In genomic region chr19:16605552-16605951, GRCh38 we compare ENCODE assay signal across 10 cellular contexts. TPM values are rescaled to one million over a fixed set of nuclear protein-coding genes. Genes with fewer than 3 reads are reported as not detected.
DNase-seq lines count a peak whose midpoint lies in the region; ATAC-seq, FAIRE-seq and TF ChIP-seq lines count a peak whose summit lies in the region.
"Had no signal": no experiment of that assay in that cellular context is flagged by ENCODE, and none has a peak within 500 bp of the region (broad histone marks: within the 10 kb centered on the region; RNA-seq: fewer than 3 reads in every experiment).

No MANE protein-coding gene starts in this region.

- H2BK15ac ChIP-seq in neuronal stem cell (ENCODE audit: low read length) = no peak overlapping the region

- H3K9me3 ChIP-seq in GM12878 (replicated peaks; ENCODE audit: control insufficient read depth, insufficient read depth, low read length) = no peaks in the 10 kb centered on the region
- H3K9me3 ChIP-seq in neuronal stem cell (replicated peaks in 1 of 2; ENCODE audit: control insufficient read depth in 2 of 2, insufficient read depth in 1 of 2, low read depth in 1 of 2, low read length in 2 of 2) = no peaks in the 10 kb centered on the region

- no peak overlapping the region for H2BK120ac ChIP-seq in neuronal stem cell (ENCODE audit: low read depth, low read length)

- H3K36me3 ChIP-seq in KMS-11 (ENCODE audit: insufficient read depth) (no peaks in the 10 kb centered on the region), GM12878 (ENCODE audit: control insufficient read depth in 2 of 2, insufficient read depth in 2 of 2, low read length in 1 of 2) (peaks cover 0 to 21% of the 10 kb centered on the region in 2 experiments; a peak in 3 of 4 replicates), neuronal stem cell (replicated peaks in 1 of 2; ENCODE audit: control insufficient read depth in 2 of 2, insufficient read depth in 2 of 2, low read length in 2 of 2) (peaks cover 0 to 1% of the 10 kb centered on the region in 2 donors)

- ATAC-seq in GM12878 = peak; percentile 66
- no peak for ATAC-seq in GM19463 (IDR thresholded peaks at IDR 0.05; ENCODE audit: unreplicated experiment)
- ATAC-seq in GM18870 (IDR thresholded peaks at IDR 0.05; ENCODE audit: unreplicated experiment) = no peak
- no peak for ATAC-seq in GM18858 (IDR thresholded peaks at IDR 0.05; ENCODE audit: unreplicated experiment)
- ATAC-seq: T-cell had no signal

- POLR2A ChIA-PET in GM12878 (lab: Charles Lee) = interaction anchor here (1.1 to 2.7 kb wide), 4 partner anchors 11 to 21 kb away, joined by 3 to 11 read pairs (median 6); no protein-coding TSS in a partner anchor

- H2BK5ac ChIP-seq in neuronal stem cell (ENCODE audit: low read length) = no peak overlapping the region

- H2BK12ac ChIP-seq in neuronal stem cell (ENCODE audit: low read length) = no peak overlapping the region

- no peak for TF ChIP-seq RAD21 in GM12878 (IDR thresholded peaks at IDR 0.05; ENCODE audit: insufficient read depth, low read depth, low read length)

- peak overlapping the region; percentile 64 for H3K14ac ChIP-seq in neuronal stem cell (ENCODE audit: low read length)

- peaks cover 99% of the 10 kb centered on the region for H3K79me2 ChIP-seq in KMS-11 (ENCODE audit: insufficient read depth, low read depth)
- peaks cover 93% of the 10 kb centered on the region for H3K79me2 ChIP-seq in GM12878 (ENCODE audit: control insufficient read depth, insufficient read depth, low read length)

- H3K4ac ChIP-seq in neuronal stem cell (ENCODE audit: low read length) = no peak overlapping the region

- SMC1A ChIA-PET in GM12878 (lab: Charles Lee; ENCODE audit: uncharacterized antibody, unreplicated experiment) = interaction anchor here (0.9 to 3.3 kb wide), 6 partner anchors 12 to 20 kb away, joined by 3 to 10 read pairs (median 7); no protein-coding TSS in a partner anchor

- H3K4me2 ChIP-seq in KMS-11 (peak overlapping the region; percentile 39; the same call in 1 of the 2 replicates), GM12878 (ENCODE audit: control insufficient read depth, insufficient read depth) (peak overlapping the region; percentile 44; the same call in 1 of the 2 replicates), neuronal stem cell (ENCODE audit: insufficient read depth, low read length, poor library complexity, severe bottlenecking) (no peak overlapping the region)

- FAIRE-seq in GM12878 (lab: Jason Lieb, UNC) = no peak

- peak overlapping the region; percentile 17 for H3K18ac ChIP-seq in neuronal stem cell (ENCODE audit: low read length)

- H4K91ac ChIP-seq in neuronal stem cell (ENCODE audit: low read depth, low read length, poor library complexity) = no peak overlapping the region

- intact Hi-C loops in GM12878 (cut with micrococcal nuclease; ENCODE audit: unreplicated experiment) = no loop called here

- TF ChIP-seq POLR2A in GM12878 (IDR thresholded peaks at IDR 0.05; ENCODE audit: low read depth, low read length) = no peak

- H4K8ac ChIP-seq in neuronal stem cell (ENCODE audit: low read depth, low read length) = peak overlapping the region; percentile 9

- H3K4me3 ChIP-seq in KMS-11 (IDR thresholded peaks at IDR 0.05; ENCODE audit: insufficient read depth, low read depth, low read length) (no peak overlapping the region), GM12878 (no peak overlapping the region), neuronal stem cell (ENCODE audit: low read length in 2 of 2) (no peak overlapping the region)

- peaks cover 31% of the 10 kb centered on the region for H3K79me1 ChIP-seq in neuronal stem cell (ENCODE audit: low read depth, low read length)

- RAD21 ChIA-PET in GM12878 (lab: Charles Lee; ENCODE audit: unreplicated experiment) = interaction anchor here (1.3 to 2.5 kb wide), 3 partner anchors 17 to 21 kb away, joined by 3 to 8 read pairs (median 4); no protein-coding TSS in a partner anchor

- peak overlapping the region; percentile 36 for H2AK5ac ChIP-seq in neuronal stem cell (ENCODE audit: low read depth, low read length)

- in situ Hi-C loops in GM12878 (cut with MboI) = no loop called here

- TF ChIP-seq EP300 in GM12878 (IDR thresholded peaks at IDR 0.05; ENCODE audit: borderline replicate concordance in 1 of 2, control insufficient read depth in 1 of 2, low read depth in 2 of 2, low read length in 2 of 2) = no peak

- H3K27me3 ChIP-seq in KMS-11 (ENCODE audit: insufficient read depth, low read depth) (no peaks in the 10 kb centered on the region), GM12878 (replicated peaks in 1 of 2; ENCODE audit: control insufficient read depth in 2 of 2, insufficient read depth in 2 of 2, low read length in 1 of 2) (no peaks in the 10 kb centered on the region), neuronal stem cell (ENCODE audit: control insufficient read depth in 3 of 3, insufficient read depth in 3 of 3, low read depth in 1 of 3, low read length in 3 of 3) (no peaks in the 10 kb centered on the region)

- H3K4me1 ChIP-seq in KMS-11 (ENCODE audit: low read depth, poor library complexity, severe bottlenecking) (peaks cover 93% of the 10 kb centered on the region), GM12878 (ENCODE audit: control insufficient read depth, insufficient read depth, low read length) (peaks cover 39% of the 10 kb centered on the region), neuronal stem cell (ENCODE audit: control insufficient read depth in 2 of 2, insufficient read depth in 1 of 2, low read depth in 1 of 2, low read length in 2 of 2) (no peaks in the 10 kb centered on the region)

- H3K23ac ChIP-seq in neuronal stem cell (ENCODE audit: low read depth, low read length, poor library complexity) = no peak overlapping the region

- 57% methylated on average over 7 of the region's 7 CpGs for WGBS in GM12878 (ENCODE audit: insufficient coverage, insufficient replicate concordance, low lambda C conversion rate, missing lambda C conversion rate)
- no CpG with 5 or more reads among the region's 7 CpGs for WGBS in neuronal stem cell (ENCODE audit: extremely low coverage in 2 of 2, insufficient read length in 2 of 2, insufficient replicate concordance in 1 of 2), 2 donors

- peaks cover 14% of the 10 kb centered on the region for H4K20me1 ChIP-seq in KMS-11 (ENCODE audit: insufficient read depth)
- peaks cover 19% of the 10 kb centered on the region; the same call in 1 of the 2 replicates for H4K20me1 ChIP-seq in GM12878 (ENCODE audit: control insufficient read depth, insufficient read depth)

- BruUV-seq in GM12878 (replicated peaks; lab: Mats Ljungman, UMichigan) = no TSS peak

- DNase-seq in GM12878 (ENCODE audit: low read depth, low spot score) (no peak), neuronal stem cell (ENCODE audit: low spot score) (no peak)
- DNase-seq: activated naive CD4-positive, alpha-beta T cell; NCI-H1930; stimulated activated CD4-positive, alpha-beta T cell treated with anti-CD3 and anti-CD28 coated beads, Interleukin-4, amount 100 ng/mL, for 4 hours; T-cell had no signal

- CTCF ChIA-PET in GM12878 (lab: Yijun Ruan, JAX) = interaction anchor here (0.9 to 1.9 kb wide), 6 partner anchors 10 to 34 kb away, joined by 3 to 7 read pairs (median 4); no protein-coding TSS in a partner anchor

- no peak overlapping the region; the same call in 1 of the 2 replicates for H3K27ac ChIP-seq in KMS-11
- peak overlapping the region; percentile 9; the same call in 1 of the 2 replicates for H3K27ac ChIP-seq in GM12878 (ENCODE audit: control insufficient read depth, insufficient read depth)
- H3K27ac ChIP-seq in neuronal stem cell (replicated peaks; ENCODE audit: low read length) = no peak overlapping the region

- H3K9ac ChIP-seq in KMS-11 (no peak overlapping the region), GM12878 (ENCODE audit: control insufficient read depth, insufficient read depth, low read length) (no peak overlapping the region; the same call in 1 of the 2 replicates), neuronal stem cell (ENCODE audit: low read depth, low read length, poor library complexity) (peak overlapping the region; percentile 44)

- no peak overlapping the region for H2AFZ ChIP-seq in KMS-11 (ENCODE audit: low read depth)
- no peak overlapping the region for H2AFZ ChIP-seq in GM12878 (ENCODE audit: control insufficient read depth, low read depth, low read length)
- H2AFZ ChIP-seq in neuronal stem cell (ENCODE audit: low read length) = no peak overlapping the region

- TF ChIP-seq CTCF in KMS-11 (conservative IDR thresholded peaks at IDR 0.05; ENCODE audit: low read depth, low read length) (no peak), GM12878 (IDR thresholded peaks at IDR 0.05 in 2 of 3, conservative IDR thresholded peaks at IDR 0.05 in 1 of 3; ENCODE audit: control insufficient read depth in 2 of 3, extremely low read depth in 1 of 3, insufficient read depth in 1 of 3, low read depth in 3 of 3, low read length in 3 of 3) (no peak; a peak in 1 of 6 replicates)

RNA-seq across cellular contexts. Expression of gene MED26, which starts 22.5 kb away (rescaled TPM):
- total RNA-seq in GM12878 (2013; cell fraction: nucleolus; rRNA removed) = 44.3 and 46.5 TPM in 2 replicates
- total RNA-seq in GM12878 (2014; rRNA removed) (13.8 and 15.3 TPM in 2 replicates), GM12878 (2014; rRNA removed; fragmentation: Illumina TruSeq; extraction: Trizol) (7.2 and 8.6 TPM in 2 replicates), GM12878 (2021) (20.2 and 21.4 TPM in 2 replicates)
- 3.3 TPM for polyA plus RNA-seq in GM12878 (2011; ENCODE audit: low read depth)
- polyA plus RNA-seq in GM12878 (2011; rRNA removed) (10.0 and 14.0 TPM in 2 replicates), GM12878 (2014; fragmentation: Illumina TruSeq; extraction: Trizol) (3.6 and 8.0 TPM in 2 replicates), GM12878 (2014; fragmentation: Nextera tagmentation; extraction: Ambion mirVana) (1 to 10 TPM; 1.1 to 2.2 TPM), GM12878 (2014; rRNA removed) (12.4 and 15.2 TPM in 2 replicates), GM12878 (2016; fragmentation: Nextera tagmentation; extraction: Ambion mirVana) (10 to 100 TPM in 1 of 2 experiments, 1 to 10 TPM in 1; 9.2 to 10.1 TPM)
- polyA plus RNA-seq in GM12878 (2011; cell fraction: cytosol; rRNA removed) = 14.4 and 19.2 TPM in 2 replicates
- polyA plus RNA-seq in GM12878 (2011; cell fraction: nucleus; rRNA removed) = 18.8 and 19.7 TPM in 2 replicates
- 7.8 and 10.8 TPM in 2 replicates for polyA plus RNA-seq in GM12878 (2012)
- 19.0 and 25.2 TPM in 2 replicates for polyA minus RNA-seq in GM12878 (2011; rRNA and poly(A)+ RNA removed)
- polyA minus RNA-seq in GM12878 (2011; cell fraction: cytosol; rRNA and poly(A)+ RNA removed) = 12.0 and 15.0 TPM in 2 replicates
- 21.2 and 41.1 TPM in 2 replicates for polyA minus RNA-seq in GM12878 (2011; cell fraction: nucleus; rRNA and poly(A)+ RNA removed)
- 4.4 TPM for polyA plus RNA-seq in neuronal stem cell (2013, experiment 1 of 2)
- 4.7 TPM for polyA plus RNA-seq in neuronal stem cell (2013, experiment 2 of 2)

RNA-seq across cellular contexts. Expression of gene SLC35E1, which starts 33.3 kb away (rescaled TPM):
- 130 and 131 TPM in 2 replicates for total RNA-seq in GM12878 (2013; cell fraction: nucleolus; rRNA removed)
- 24.7 and 26.5 TPM in 2 replicates for total RNA-seq in GM12878 (2014; rRNA removed)
- 20.1 and 20.4 TPM in 2 replicates for total RNA-seq in GM12878 (2014; rRNA removed; fragmentation: Illumina TruSeq; extraction: Trizol)
- 30.9 and 33.7 TPM in 2 replicates for total RNA-seq in GM12878 (2021)
- polyA plus RNA-seq in GM12878 (2011; ENCODE audit: low read depth) = 23.4 TPM
- polyA plus RNA-seq in GM12878 (2011; rRNA removed) = 28.7 and 37.7 TPM in 2 replicates
- 42.7 and 47.6 TPM in 2 replicates for polyA plus RNA-seq in GM12878 (2011; cell fraction: cytosol; rRNA removed)
- polyA plus RNA-seq in GM12878 (2011; cell fraction: nucleus; rRNA removed) = 45.6 and 46.8 TPM in 2 replicates
- 32.1 and 35.8 TPM in 2 replicates for polyA plus RNA-seq in GM12878 (2012)
- polyA plus RNA-seq in GM12878 (2014; fragmentation: Illumina TruSeq; extraction: Trizol) = 20.5 and 23.8 TPM in 2 replicates
- 10 to 100 TPM; 11.3 to 15.1 TPM for polyA plus RNA-seq in GM12878 (2014; fragmentation: Nextera tagmentation; extraction: Ambion mirVana)
- 19.6 and 26.7 TPM in 2 replicates for polyA plus RNA-seq in GM12878 (2014; rRNA removed)
- polyA plus RNA-seq in GM12878 (2016; fragmentation: Nextera tagmentation; extraction: Ambion mirVana) = 10 to 100 TPM; 12.6 to 20.0 TPM
- 96.4 and 132 TPM in 2 replicates for polyA minus RNA-seq in GM12878 (2011; rRNA and poly(A)+ RNA removed)
- polyA minus RNA-seq in GM12878 (2011; cell fraction: cytosol; rRNA and poly(A)+ RNA removed) = 29.0 and 31.5 TPM in 2 replicates
- polyA minus RNA-seq in GM12878 (2011; cell fraction: nucleus; rRNA and poly(A)+ RNA removed) = 27.3 and 43.1 TPM in 2 replicates
- 23.9 TPM for polyA plus RNA-seq in neuronal stem cell (2013, experiment 1 of 2)
- polyA plus RNA-seq in neuronal stem cell (2013, experiment 2 of 2) = 24.3 TPM

RNA-seq across cellular contexts. Expression of gene SMIM7, which starts 54.4 kb away (rescaled TPM):
- 131 and 132 TPM in 2 replicates for total RNA-seq in GM12878 (2013; cell fraction: nucleolus; rRNA removed)
- 49.9 and 51.3 TPM in 2 replicates for total RNA-seq in GM12878 (2014; rRNA removed)
- total RNA-seq in GM12878 (2014; rRNA removed; fragmentation: Illumina TruSeq; extraction: Trizol) = 68.1 and 69.4 TPM in 2 replicates
- 44.6 and 45.7 TPM in 2 replicates for total RNA-seq in GM12878 (2021)
- 39.2 TPM for polyA plus RNA-seq in GM12878 (2011; ENCODE audit: low read depth)
- 88.8 and 96.7 TPM in 2 replicates for polyA plus RNA-seq in GM12878 (2011; rRNA removed)
- polyA plus RNA-seq in GM12878 (2011; cell fraction: cytosol; rRNA removed) = 73.5 and 81.4 TPM in 2 replicates
- polyA plus RNA-seq in GM12878 (2011; cell fraction: nucleus; rRNA removed) = 54.6 and 59.6 TPM in 2 replicates
- 48.8 and 52.3 TPM in 2 replicates for polyA plus RNA-seq in GM12878 (2012)
- polyA plus RNA-seq in GM12878 (2014; fragmentation: Illumina TruSeq; extraction: Trizol) = 71.7 and 99.7 TPM in 2 replicates
- 100 to 1,000 TPM; 157 to 170 TPM for polyA plus RNA-seq in GM12878 (2014; fragmentation: Nextera tagmentation; extraction: Ambion mirVana)
- polyA plus RNA-seq in GM12878 (2014; rRNA removed) = 60.0 and 66.0 TPM in 2 replicates
- 10 to 100 TPM; 70.0 to 72.5 TPM for polyA plus RNA-seq in GM12878 (2016; fragmentation: Nextera tagmentation; extraction: Ambion mirVana)
- polyA minus RNA-seq in GM12878 (2011; rRNA and poly(A)+ RNA removed) = 49.9 and 62.4 TPM in 2 replicates
- 15.6 and 20.6 TPM in 2 replicates for polyA minus RNA-seq in GM12878 (2011; cell fraction: cytosol; rRNA and poly(A)+ RNA removed)
- polyA minus RNA-seq in GM12878 (2011; cell fraction: nucleus; rRNA and poly(A)+ RNA removed) = 25.5 and 47.5 TPM in 2 replicates
- 72.1 TPM for polyA plus RNA-seq in neuronal stem cell (2013, experiment 1 of 2)
- polyA plus RNA-seq in neuronal stem cell (2013, experiment 2 of 2) = 73.2 TPM

RNA-seq across cellular contexts. Expression of gene TMEM38A, which starts 55.4 kb away (rescaled TPM):
- 32.5 and 33.0 TPM in 2 replicates for total RNA-seq in GM12878 (2013; cell fraction: nucleolus; rRNA removed)
- total RNA-seq in GM12878 (2014; rRNA removed) = 18.0 and 19.1 TPM in 2 replicates
- total RNA-seq in GM12878 (2014; rRNA removed; fragmentation: Illumina TruSeq; extraction: Trizol) = 11.9 TPM in 2 replicates
- 14.5 and 17.2 TPM in 2 replicates for total RNA-seq in GM12878 (2021)
- 13.2 TPM for polyA plus RNA-seq in GM12878 (2011; ENCODE audit: low read depth)
- 9.8 and 12.7 TPM in 2 replicates for polyA plus RNA-seq in GM12878 (2011; rRNA removed)
- polyA plus RNA-seq in GM12878 (2011; cell fraction: cytosol; rRNA removed) = 14.7 and 19.0 TPM in 2 replicates
- 11.5 and 13.6 TPM in 2 replicates for polyA plus RNA-seq in GM12878 (2011; cell fraction: nucleus; rRNA removed)
- polyA plus RNA-seq in GM12878 (2012) = 18.4 and 20.6 TPM in 2 replicates
- 11.5 and 12.4 TPM in 2 replicates for polyA plus RNA-seq in GM12878 (2014; fragmentation: Illumina TruSeq; extraction: Trizol)
- polyA plus RNA-seq in GM12878 (2014; fragmentation: Nextera tagmentation; extraction: Ambion mirVana) = 1 to 10 TPM; 4.5 to 6.1 TPM
- 17.9 and 20.4 TPM in 2 replicates for polyA plus RNA-seq in GM12878 (2014; rRNA removed)
- polyA plus RNA-seq in GM12878 (2016; fragmentation: Nextera tagmentation; extraction: Ambion mirVana) = 10 to 100 TPM; 20.2 to 22.2 TPM
- 17.8 and 20.1 TPM in 2 replicates for polyA minus RNA-seq in GM12878 (2011; rRNA and poly(A)+ RNA removed)
- 4.4 and 5.7 TPM in 2 replicates for polyA minus RNA-seq in GM12878 (2011; cell fraction: cytosol; rRNA and poly(A)+ RNA removed)
- 5.9 and 6.3 TPM in 2 replicates for polyA minus RNA-seq in GM12878 (2011; cell fraction: nucleus; rRNA and poly(A)+ RNA removed)
- polyA plus RNA-seq in neuronal stem cell (2013, experiment 1 of 2) = 1.0 TPM
- polyA plus RNA-seq in neuronal stem cell (2013, experiment 2 of 2) = 1.1 TPM
